ENCODE assay signal across 1 cellular context in the genomic region with DNA sequence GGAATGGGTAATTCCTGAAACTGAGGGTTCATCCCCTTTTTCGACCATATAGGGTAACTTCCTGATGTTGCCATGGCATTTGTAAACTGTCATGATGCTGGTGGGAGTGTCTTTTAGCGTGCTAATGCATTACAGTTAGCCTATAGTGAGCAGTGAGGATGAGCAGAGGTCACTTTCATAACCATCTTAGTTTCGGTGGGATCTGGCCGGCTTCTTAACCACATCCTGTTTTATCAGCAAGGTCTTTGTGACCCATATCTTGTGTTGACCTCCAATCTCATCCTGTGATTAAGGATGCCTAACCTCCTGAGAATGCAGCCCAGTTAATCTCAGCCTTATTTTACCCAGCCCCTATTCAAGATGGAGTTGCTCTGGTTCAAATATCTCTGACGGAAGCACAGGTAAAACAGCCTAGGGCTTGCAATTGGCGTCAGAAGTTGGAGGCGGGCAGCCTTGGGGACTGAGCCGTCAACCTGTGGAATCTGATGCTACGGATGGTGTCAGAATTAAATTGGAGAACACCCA.
TF ChIP-seq lines count a peak whose summit lies in the region.

No MANE protein-coding gene starts in this region.

TF ChIP-seq in GM23338, 12 proteins besides CTCF, POLR2A, EP300 and RAD21 (continued from another document):
- TF ChIP-seq ZNF462 (CRISPR knock-in tag; IDR thresholded peaks at IDR 0.05) (no peak), CREB1 (CRISPR knock-in tag; IDR thresholded peaks at IDR 0.05; ENCODE audit: low read depth) (no peak), ZNF114 (CRISPR knock-in tag; IDR thresholded peaks at IDR 0.05) (no peak)
